ENCODE assay signal across 10 cellular contexts in genomic region chr13:94239135-94239534, GRCh38.
A peak's percentile ranks its signal among the peaks of the same experiment; 100 is the strongest.
DNase-seq lines count a peak whose midpoint lies in the region; ATAC-seq lines count a peak whose summit lies in the region.
"Had no signal": no experiment of that assay in that cellular context is flagged by ENCODE, and none has a peak within 500 bp of the region (broad histone marks: within the 10 kb centered on the region; RNA-seq: fewer than 3 reads in every experiment).

No MANE protein-coding gene starts in this region.

- H3K27me3 Mint-ChIP-seq in activated T-helper 1 cell treated with anti-CD3 and anti-CD28 coated beads, Interleukin-12 subunit alpha, Interleukin-12 subunit beta, Interleukin-2, Interleukin-4 antibody, amounts not matched to agents 30 ng/mL and 10 ng/mL and 1 ng/mL, durations not matched to agents 14 hours and 24 hours and 36 hours (ENCODE audit: insufficient read depth), result peaks cover 8% of the 10 kb centered on the region
- H3K27me3 Mint-ChIP-seq in naive B cell, result no peaks in the 10 kb centered on the region

- peak overlapping the region; percentile 20 for H3K4me3 Mint-ChIP-seq in activated T-helper 1 cell treated with anti-CD3 and anti-CD28 coated beads, Interleukin-12 subunit alpha, Interleukin-12 subunit beta, Interleukin-2, Interleukin-4 antibody, amounts not matched to agents 30 ng/mL and 10 ng/mL and 1 ng/mL, durations not matched to agents 14 hours and 24 hours and 36 hours
- peak overlapping the region in 2 of 8 donors; percentile 0 to 47 for H3K4me3 Mint-ChIP-seq in naive B cell

- no peaks in the 10 kb centered on the region for H3K36me3 Mint-ChIP-seq in activated T-helper 1 cell treated with anti-CD3 and anti-CD28 coated beads, Interleukin-12 subunit alpha, Interleukin-12 subunit beta, Interleukin-2, Interleukin-4 antibody, amounts not matched to agents 30 ng/mL and 10 ng/mL and 1 ng/mL, durations not matched to agents 14 hours and 24 hours and 36 hours (ENCODE audit: low read depth)
- no peaks in the 10 kb centered on the region for H3K36me3 Mint-ChIP-seq in naive B cell

- ATAC-seq in HG02588 (IDR thresholded peaks at IDR 0.05; ENCODE audit: unreplicated experiment), result peak; percentile 63
- ATAC-seq in naive B cell (ENCODE audit: low read depth in 2 of 2), result peak; percentile 42 to 49

- DNase-seq in GM03348 (ENCODE audit: low spot score), result peak; percentile 50
- no peak for DNase-seq in activated T-helper 1 cell treated with anti-CD3 and anti-CD28 coated beads, Interleukin-12 subunit alpha, Interleukin-12 subunit beta, Interleukin-2, Interleukin-4 antibody, amounts not matched to agents 30 ng/mL and 10 ng/mL and 1 ng/mL, durations not matched to agents 14 hours and 24 hours and 36 hours (ENCODE audit: low spot score)
- DNase-seq in naive B cell, result peak; percentile 23
- DNase-seq in NCI-H2029 treated with DMSO at 0.1 percent for 48 hours (lab: John Stamatoyannopoulos, UW), result no peak
- no peak for DNase-seq in middle frontal gyrus (ENCODE audit: extremely low spot score, low spot score)
- no peak for DNase-seq in Ammon's horn (ENCODE audit: low spot score)
- DNase-seq in NCI-H2171 treated with DMSO at 0.1 percent for 48 hours (lab: John Stamatoyannopoulos, UW), result no peak
- DNase-seq: NCI-H1436 treated with DMSO at 0.1 percent for 48 hours, right lobe of liver had no signal

- intact Hi-C loops in activated T-helper 1 cell treated with anti-CD3 and anti-CD28 coated beads, Interleukin-12 subunit alpha, Interleukin-12 subunit beta, Interleukin-2, Interleukin-4 antibody, amounts not matched to agents 30 ng/mL and 10 ng/mL and 1 ng/mL, durations not matched to agents 14 hours and 24 hours and 36 hours (cut with micrococcal nuclease), result loop anchor here (1.0 to 5.0 kb wide), 6 partner anchors 28 to 445 kb away; no protein-coding TSS in a partner anchor

- peak overlapping the region; percentile 35 for H3K27ac Mint-ChIP-seq in activated T-helper 1 cell treated with anti-CD3 and anti-CD28 coated beads, Interleukin-12 subunit alpha, Interleukin-12 subunit beta, Interleukin-2, Interleukin-4 antibody, amounts not matched to agents 30 ng/mL and 10 ng/mL and 1 ng/mL, durations not matched to agents 14 hours and 24 hours and 36 hours
- peak overlapping the region in 2 of 6 donors; percentile 31 to 78 for H3K27ac Mint-ChIP-seq in naive B cell

- H3K4me1 Mint-ChIP-seq in activated T-helper 1 cell treated with anti-CD3 and anti-CD28 coated beads, Interleukin-12 subunit alpha, Interleukin-12 subunit beta, Interleukin-2, Interleukin-4 antibody, amounts not matched to agents 30 ng/mL and 10 ng/mL and 1 ng/mL, durations not matched to agents 14 hours and 24 hours and 36 hours (ENCODE audit: low read depth), result peaks cover 36% of the 10 kb centered on the region
- H3K4me1 Mint-ChIP-seq in naive B cell, result peaks cover 28 to 32% (median 31%) of the 10 kb centered on the region in 3 donors

- H3K9me3 Mint-ChIP-seq in activated T-helper 1 cell treated with anti-CD3 and anti-CD28 coated beads, Interleukin-12 subunit alpha, Interleukin-12 subunit beta, Interleukin-2, Interleukin-4 antibody, amounts not matched to agents 30 ng/mL and 10 ng/mL and 1 ng/mL, durations not matched to agents 14 hours and 24 hours and 36 hours, result peaks cover 5% of the 10 kb centered on the region
- peaks cover 0 to 5% (median 0%) of the 10 kb centered on the region in 7 donors for H3K9me3 Mint-ChIP-seq in naive B cell

Comparison
In these comparisons a context has a peak if more than half of its experiments do, and no peak if none do; other contexts are left out.
1. DNase-seq: peak in GM03348 (single experiment) and naive B cell (single experiment); none in activated T-helper 1 cell treated with anti-CD3 and anti-CD28 coated beads, Interleukin-12 subunit alpha, Interleukin-12 subunit beta, Interleukin-2, Interleukin-4 antibody, amounts not matched to agents 30 ng/mL and 10 ng/mL and 1 ng/mL, durations not matched to agents 14 hours and 24 hours and 36 hours (single experiment), NCI-H2029 treated with DMSO at 0.1 percent for 48 hours (single experiment), middle frontal gyrus (single experiment), Ammon's horn (single experiment) and NCI-H2171 treated with DMSO at 0.1 percent for 48 hours (single experiment).